ENCODE assay signal across 2 cellular contexts in genomic region chr17:41655611-41656111, GRCh38.
TF ChIP-seq lines count a peak whose summit lies in the region.

No MANE protein-coding gene starts in this region.

TF ChIP-seq in K562, 482 proteins besides CTCF, POLR2A, EP300 and RAD21:
- TF ChIP-seq NFIC (IDR thresholded peaks at IDR 0.05) (peak; percentile 42; the same call in 1 of the 2 replicates), NR1H2 (CRISPR knock-in tag; IDR thresholded peaks at IDR 0.05) (no peak)

TF ChIP-seq in SK-N-SH treated with all-trans-retinoic acid at 6 μM for 48 hours, 23 proteins besides CTCF, POLR2A, EP300 and RAD21:
- no peak for TF ChIP-seq ZFP30 (CRISPR knock-in tag; IDR thresholded peaks at IDR 0.05)
- no peak for TF ChIP-seq GLIS3 (CRISPR knock-in tag; IDR thresholded peaks at IDR 0.05)
- TF ChIP-seq TOX (CRISPR knock-in tag; IDR thresholded peaks at IDR 0.05; ENCODE audit: borderline replicate concordance): no peak
- TF ChIP-seq OSR1 (CRISPR knock-in tag; IDR thresholded peaks at IDR 0.05): no peak
- no peak for TF ChIP-seq PATZ1 (CRISPR knock-in tag; IDR thresholded peaks at IDR 0.05; ENCODE audit: borderline replicate concordance)
- no peak for TF ChIP-seq ZNF8 (CRISPR knock-in tag; IDR thresholded peaks at IDR 0.05)
- no peak for TF ChIP-seq CREB5 (CRISPR knock-in tag; IDR thresholded peaks at IDR 0.05; ENCODE audit: low read depth)
- no peak for TF ChIP-seq TSHZ2 (CRISPR knock-in tag; IDR thresholded peaks at IDR 0.05)
- TF ChIP-seq ESRRG (CRISPR knock-in tag; IDR thresholded peaks at IDR 0.05): no peak
- no peak for TF ChIP-seq ZC3H10 (CRISPR knock-in tag; IDR thresholded peaks at IDR 0.05)
- TF ChIP-seq, protein P1, sequence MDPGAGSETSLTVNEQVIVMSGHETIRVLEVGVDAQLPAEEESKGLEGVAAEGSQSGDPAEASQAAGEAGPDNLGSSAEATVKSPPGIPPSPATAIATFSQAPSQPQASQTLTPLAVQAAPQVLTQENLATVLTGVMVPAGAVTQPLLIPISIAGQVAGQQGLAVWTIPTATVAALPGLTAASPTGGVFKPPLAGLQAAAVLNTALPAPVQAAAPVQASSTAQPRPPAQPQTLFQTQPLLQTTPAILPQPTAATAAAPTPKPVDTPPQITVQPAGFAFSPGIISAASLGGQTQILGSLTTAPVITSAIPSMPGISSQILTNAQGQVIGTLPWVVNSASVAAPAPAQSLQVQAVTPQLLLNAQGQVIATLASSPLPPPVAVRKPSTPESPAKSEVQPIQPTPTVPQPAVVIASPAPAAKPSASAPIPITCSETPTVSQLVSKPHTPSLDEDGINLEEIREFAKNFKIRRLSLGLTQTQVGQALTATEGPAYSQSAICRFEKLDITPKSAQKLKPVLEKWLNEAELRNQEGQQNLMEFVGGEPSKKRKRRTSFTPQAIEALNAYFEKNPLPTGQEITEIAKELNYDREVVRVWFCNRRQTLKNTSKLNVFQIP (CRISPR knock-in tag; IDR thresholded peaks at IDR 0.05; ENCODE audit: borderline replicate concordance, low read depth): no peak
- no peak for TF ChIP-seq ZNF565 (CRISPR knock-in tag; conservative IDR thresholded peaks at IDR 0.05; ENCODE audit: low read depth)
- TF ChIP-seq CSRNP3 (CRISPR knock-in tag; IDR thresholded peaks at IDR 0.05): no peak
- TF ChIP-seq RARB (CRISPR knock-in tag; IDR thresholded peaks at IDR 0.05): no peak
- no peak for TF ChIP-seq CSDC2 (CRISPR knock-in tag; IDR thresholded peaks at IDR 0.05)
- TF ChIP-seq SNAI2 (CRISPR knock-in tag; IDR thresholded peaks at IDR 0.05): no peak
- TF ChIP-seq ISL1 (CRISPR knock-in tag; IDR thresholded peaks at IDR 0.05): no peak
- no peak for TF ChIP-seq BACH2 (CRISPR knock-in tag; IDR thresholded peaks at IDR 0.05; ENCODE audit: borderline replicate concordance)
- no peak for TF ChIP-seq ZNF70 (CRISPR knock-in tag; IDR thresholded peaks at IDR 0.05)
